Comparison of ENCODE assay signal across 3 cellular contexts in the genomic region with DNA sequence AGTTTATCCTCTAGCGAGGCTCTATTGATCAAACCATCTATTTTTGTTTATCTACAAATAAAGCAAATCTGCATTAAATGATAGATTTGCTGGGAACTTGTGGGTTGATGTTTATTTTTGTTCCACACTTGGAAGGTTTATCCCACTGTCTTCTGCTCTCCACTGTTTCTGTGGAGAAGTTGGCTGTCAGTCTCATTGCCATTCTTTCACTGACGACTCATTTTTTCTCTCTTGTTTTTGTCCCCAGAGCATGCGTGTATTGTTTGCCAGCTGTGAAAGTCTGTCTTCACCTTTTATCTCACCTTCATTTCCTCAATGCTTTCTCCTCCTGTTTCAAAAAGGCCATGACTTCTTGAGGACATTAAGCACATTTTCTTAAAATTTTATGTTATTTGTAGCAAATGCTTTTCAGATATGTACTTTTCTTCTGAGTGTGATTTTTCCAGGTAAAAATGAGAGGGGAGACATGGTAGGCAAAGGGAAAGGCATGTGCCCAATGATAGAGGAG.
TF ChIP-seq lines count a peak whose summit lies in the region.

No MANE protein-coding gene starts in this region.

TF ChIP-seq in HepG2, 621 proteins besides CTCF, POLR2A, EP300 and RAD21:
- TF ChIP-seq, protein P1, sequence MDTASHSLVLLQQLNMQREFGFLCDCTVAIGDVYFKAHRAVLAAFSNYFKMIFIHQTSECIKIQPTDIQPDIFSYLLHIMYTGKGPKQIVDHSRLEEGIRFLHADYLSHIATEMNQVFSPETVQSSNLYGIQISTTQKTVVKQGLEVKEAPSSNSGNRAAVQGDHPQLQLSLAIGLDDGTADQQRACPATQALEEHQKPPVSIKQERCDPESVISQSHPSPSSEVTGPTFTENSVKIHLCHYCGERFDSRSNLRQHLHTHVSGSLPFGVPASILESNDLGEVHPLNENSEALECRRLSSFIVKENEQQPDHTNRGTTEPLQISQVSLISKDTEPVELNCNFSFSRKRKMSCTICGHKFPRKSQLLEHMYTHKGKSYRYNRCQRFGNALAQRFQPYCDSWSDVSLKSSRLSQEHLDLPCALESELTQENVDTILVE (CRISPR knock-in tag; IDR thresholded peaks at IDR 0.05) = no peak
- TF ChIP-seq TGIF2 (CRISPR knock-in tag; IDR thresholded peaks at IDR 0.05) (no peak), JARID2 (CRISPR knock-in tag; IDR thresholded peaks at IDR 0.05; ENCODE audit: insufficient replicate concordance) (no peak), SKIL (CRISPR knock-in tag; IDR thresholded peaks at IDR 0.05; ENCODE audit: borderline replicate concordance) (no peak), ZNF317 (CRISPR knock-in tag; IDR thresholded peaks at IDR 0.05) (peak; percentile 98)
- TF ChIP-seq, protein P2, sequence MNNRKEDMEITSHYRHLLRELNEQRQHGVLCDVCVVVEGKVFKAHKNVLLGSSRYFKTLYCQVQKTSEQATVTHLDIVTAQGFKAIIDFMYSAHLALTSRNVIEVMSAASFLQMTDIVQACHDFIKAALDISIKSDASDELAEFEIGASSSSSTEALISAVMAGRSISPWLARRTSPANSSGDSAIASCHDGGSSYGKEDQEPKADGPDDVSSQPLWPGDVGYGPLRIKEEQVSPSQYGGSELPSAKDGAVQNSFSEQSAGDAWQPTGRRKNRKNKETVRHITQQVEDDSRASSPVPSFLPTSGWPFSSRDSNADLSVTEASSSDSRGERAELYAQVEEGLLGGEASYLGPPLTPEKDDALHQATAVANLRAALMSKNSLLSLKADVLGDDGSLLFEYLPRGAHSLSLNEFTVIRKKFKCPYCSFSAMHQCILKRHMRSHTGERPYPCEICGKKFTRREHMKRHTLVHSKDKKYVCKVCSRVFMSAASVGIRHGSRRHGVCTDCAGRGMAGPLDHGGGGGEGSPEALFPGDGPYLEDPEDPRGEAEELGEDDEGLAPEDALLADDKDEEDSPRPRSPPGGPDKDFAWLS (CRISPR knock-in tag; IDR thresholded peaks at IDR 0.05; ENCODE audit: borderline replicate concordance) = no peak
TF ChIP-seq in HepG2: peak in this region for 1.

TF ChIP-seq in WTC11, 78 proteins besides CTCF, POLR2A, EP300 and RAD21:
- peak; percentile 95 for TF ChIP-seq ZNF317 (CRISPR knock-in tag; IDR thresholded peaks at IDR 0.05; ENCODE audit: borderline replicate concordance, low read depth)
- TF ChIP-seq NFATC4 (CRISPR knock-in tag; IDR thresholded peaks at IDR 0.05) = no peak

TF ChIP-seq in endothelial cell of umbilical vein, 7 proteins besides CTCF, POLR2A, EP300 and RAD21:
- TF ChIP-seq EZH2 (IDR thresholded peaks at IDR 0.05; ENCODE audit: borderline replicate concordance, low read depth, low read length, severe bottlenecking) = no peak
- TF ChIP-seq, protein P3, sequence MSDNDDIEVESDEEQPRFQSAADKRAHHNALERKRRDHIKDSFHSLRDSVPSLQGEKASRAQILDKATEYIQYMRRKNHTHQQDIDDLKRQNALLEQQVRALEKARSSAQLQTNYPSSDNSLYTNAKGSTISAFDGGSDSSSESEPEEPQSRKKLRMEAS (IDR thresholded peaks at IDR 0.05; ENCODE audit: insufficient read depth, insufficient read length) = no peak
- TF ChIP-seq JUN (IDR thresholded peaks at IDR 0.05; ENCODE audit: borderline replicate concordance, insufficient read depth, insufficient read length, low read depth) = no peak
- TF ChIP-seq MYC (IDR thresholded peaks at IDR 0.05; ENCODE audit: low read depth, low read length) = no peak
- TF ChIP-seq GATA2 (IDR thresholded peaks at IDR 0.05; ENCODE audit: insufficient read depth, insufficient read length, low read depth, low read length) = no peak
- TF ChIP-seq POLR2AphosphoS5 (IDR thresholded peaks at IDR 0.05; ENCODE audit: insufficient read depth, low read depth, low read length) = no peak
- no peak for TF ChIP-seq FOS (IDR thresholded peaks at IDR 0.05; ENCODE audit: borderline replicate concordance, insufficient read depth, low read length)
